In genomic region chr7:131327626-131328386, GRCh38 we compare ENCODE assay signal across 8 cellular contexts. TPM values are rescaled to one million over a fixed set of nuclear protein-coding genes. Genes with fewer than 3 reads are reported as not detected.
DNase-seq lines count a peak whose midpoint lies in the region; ATAC-seq and TF ChIP-seq lines count a peak whose summit lies in the region.

Gene MKLN1, plus strand, starts transcription at chr7:131327876. Its CDS starts 24 bp downstream, at chr7:131327900.

- H3K27ac ChIP-seq in DND-41 (ENCODE audit: low read length) (peak within 1 kb of the TSS; percentile 96), KMS-11 (peak within 1 kb of the TSS; percentile 89)

- H3K4me3 Mint-ChIP-seq in activated T-helper 17 cell treated with anti-CD3 and anti-CD28 coated beads, Interleukin-2, amount 50 U/mL, for 72 hours, result peak within 1 kb of the TSS; percentile 87
- H3K4me3 Mint-ChIP-seq in natural killer cell treated with Interleukin-12 subunit alpha and Interleukin-12 subunit beta and Interleukin-15 and Interleukin-18, amount 100 ng/mL, for 72 hours, result peak within 1 kb of the TSS; percentile 92

- peak within 1 kb of the TSS; percentile 98 for H3K27ac Mint-ChIP-seq in activated T-helper 17 cell treated with anti-CD3 and anti-CD28 coated beads, Interleukin-2, amount 50 U/mL, for 72 hours
- H3K27ac Mint-ChIP-seq in natural killer cell treated with Interleukin-12 subunit alpha and Interleukin-12 subunit beta and Interleukin-15 and Interleukin-18, amount 100 ng/mL, for 72 hours, result peak within 1 kb of the TSS; percentile 95 to 96

- H3K4me3 ChIP-seq in DND-41 (ENCODE audit: low read depth in 1 of 2, low read length in 2 of 2) (peak within 1 kb of the TSS; percentile 71 to 92), KMS-11 (IDR thresholded peaks at IDR 0.05; ENCODE audit: insufficient read depth, low read depth, low read length) (peak within 1 kb of the TSS; percentile 82), fibroblast of mammary gland (ENCODE audit: control insufficient read depth, low read depth, low read length) (peak within 1 kb of the TSS; percentile 94)

- TF ChIP-seq CTCF in DND-41 (IDR thresholded peaks at IDR 0.05; ENCODE audit: borderline replicate concordance, extremely low read depth, low read length, poor library complexity, severe bottlenecking) (no peak), KMS-11 (conservative IDR thresholded peaks at IDR 0.05; ENCODE audit: low read depth, low read length) (no peak), fibroblast of mammary gland (conservative IDR thresholded peaks at IDR 0.05; ENCODE audit: control insufficient read depth, insufficient read depth, low read depth, low read length) (no peak)

- H3K4me1 ChIP-seq in DND-41 (ENCODE audit: insufficient read depth, low read length), result peaks cover 36% of the 10 kb centered on the region
- H3K4me1 ChIP-seq in KMS-11 (ENCODE audit: low read depth, poor library complexity, severe bottlenecking), result peaks cover 29% of the 10 kb centered on the region

- H3K36me3 Mint-ChIP-seq in activated T-helper 17 cell treated with anti-CD3 and anti-CD28 coated beads, Interleukin-2, amount 50 U/mL, for 72 hours (ENCODE audit: low read depth), result peaks cover 22% of the 10 kb centered on the region
- H3K36me3 Mint-ChIP-seq in natural killer cell treated with Interleukin-12 subunit alpha and Interleukin-12 subunit beta and Interleukin-15 and Interleukin-18, amount 100 ng/mL, for 72 hours, result peaks cover 5% of the 10 kb centered on the region

- no peaks in the 10 kb centered on the region for H3K9me3 ChIP-seq in DND-41 (ENCODE audit: insufficient read depth, low read length, severe bottlenecking)

- H3K79me2 ChIP-seq in DND-41 (ENCODE audit: insufficient read depth, low read length), result peaks cover 55% of the 10 kb centered on the region
- H3K79me2 ChIP-seq in KMS-11 (ENCODE audit: insufficient read depth, low read depth), result peaks cover 47% of the 10 kb centered on the region

- H3K4me2 ChIP-seq in DND-41 (ENCODE audit: insufficient read depth, low read length) (peak within 1 kb of the TSS; percentile 77), KMS-11 (peak within 1 kb of the TSS; percentile 97)

- H3K4me1 Mint-ChIP-seq in activated T-helper 17 cell treated with anti-CD3 and anti-CD28 coated beads, Interleukin-2, amount 50 U/mL, for 72 hours, result peaks cover 42% of the 10 kb centered on the region
- peaks cover 38 to 55% of the 10 kb centered on the region in 2 donors for H3K4me1 Mint-ChIP-seq in natural killer cell treated with Interleukin-12 subunit alpha and Interleukin-12 subunit beta and Interleukin-15 and Interleukin-18, amount 100 ng/mL, for 72 hours (ENCODE audit: low read depth in 2 of 2)

- no peaks in the 10 kb centered on the region for H3K27me3 Mint-ChIP-seq in activated T-helper 17 cell treated with anti-CD3 and anti-CD28 coated beads, Interleukin-2, amount 50 U/mL, for 72 hours
- peaks cover 0 to 3% of the 10 kb centered on the region in 2 donors for H3K27me3 Mint-ChIP-seq in natural killer cell treated with Interleukin-12 subunit alpha and Interleukin-12 subunit beta and Interleukin-15 and Interleukin-18, amount 100 ng/mL, for 72 hours

- H4K20me1 ChIP-seq in DND-41 (ENCODE audit: insufficient read depth, low read length) (peaks cover 7% of the 10 kb centered on the region; the same call in 1 of the 2 replicates), KMS-11 (ENCODE audit: insufficient read depth) (no peaks in the 10 kb centered on the region)

- DNase-seq in DND-41 (peak; percentile 87), RPMI7951 (ENCODE audit: low read depth) (peak; percentile 87), fibroblast of mammary gland (ENCODE audit: low read depth) (peak; percentile 79)
- peak; percentile 95 for DNase-seq in natural killer cell treated with Interleukin-12 subunit alpha and Interleukin-12 subunit beta and Interleukin-15 and Interleukin-18, amount 100 ng/mL, for 72 hours (ENCODE audit: low spot score)
- peak; percentile 91 for DNase-seq in stimulated activated naive CD4-positive, alpha-beta T cell treated with Interleukin-2 at 50 U/mL for 16 hours (lab: John Stamatoyannopoulos, UW)

- no peaks in the 10 kb centered on the region for H3K27me3 ChIP-seq in DND-41 (ENCODE audit: insufficient read depth, low read length, poor library complexity)
- no peaks in the 10 kb centered on the region for H3K27me3 ChIP-seq in KMS-11 (ENCODE audit: insufficient read depth, low read depth)

- peaks cover 1% of the 10 kb centered on the region; the same call in 1 of the 2 replicates for H3K36me3 ChIP-seq in DND-41 (ENCODE audit: insufficient read depth, low read length)
- H3K36me3 ChIP-seq in KMS-11 (ENCODE audit: insufficient read depth), result no peaks in the 10 kb centered on the region

- H2AFZ ChIP-seq in DND-41 (ENCODE audit: low read depth, low read length), result peak within 1 kb of the TSS; percentile 96
- peak within 1 kb of the TSS; percentile 94 for H2AFZ ChIP-seq in KMS-11 (ENCODE audit: low read depth)

- ATAC-seq in DND-41 (ENCODE audit: insufficient read depth, low read depth), result peak; percentile 92
- peak; percentile 87 for ATAC-seq in GM21737 (IDR thresholded peaks at IDR 0.05; ENCODE audit: unreplicated experiment)
- ATAC-seq in activated T-helper 17 cell treated with anti-CD3 and anti-CD28 coated beads, Interleukin-2, amount 50 U/mL, for 72 hours (replicated peaks), result peak; percentile 92
- peak; percentile 99 for ATAC-seq in natural killer cell treated with Interleukin-12 subunit alpha and Interleukin-12 subunit beta and Interleukin-15 and Interleukin-18, amount 100 ng/mL, for 72 hours

- H3K9ac ChIP-seq in DND-41 (ENCODE audit: low read depth, low read length), result peak within 1 kb of the TSS; percentile 95
- H3K9ac ChIP-seq in KMS-11, result peak within 1 kb of the TSS; percentile 99

- H3K9me3 Mint-ChIP-seq in activated T-helper 17 cell treated with anti-CD3 and anti-CD28 coated beads, Interleukin-2, amount 50 U/mL, for 72 hours, result no peaks in the 10 kb centered on the region
- H3K9me3 Mint-ChIP-seq in natural killer cell treated with Interleukin-12 subunit alpha and Interleukin-12 subunit beta and Interleukin-15 and Interleukin-18, amount 100 ng/mL, for 72 hours, result no peaks in the 10 kb centered on the region

RNA-seq across cellular contexts. Expression of gene MKLN1, which starts in this region (rescaled TPM):
- total RNA-seq in RPMI7951 (2014; rRNA removed; shearing (Covaris generic)), result 25.5 and 32.0 TPM in 2 replicates
- 10 to 100 TPM; 49.5 to 70.1 TPM for total RNA-seq in activated T-helper 17 cell treated with anti-CD3 and anti-CD28 coated beads, Interleukin-2, amount 50 U/mL, for 72 hours
- 10 to 100 TPM; 46.7 to 56.2 TPM for total RNA-seq in natural killer cell treated with Interleukin-12 subunit alpha and Interleukin-12 subunit beta and Interleukin-15 and Interleukin-18, amount 100 ng/mL, for 72 hours

Comparison
In these comparisons a context has a peak if more than half of its experiments do, and no peak if none do; other contexts are left out.
1. Peak in every context shown above with its lines: DNase-seq, ATAC-seq, H3K4me3 ChIP-seq and H3K27ac ChIP-seq.